22 cellular contexts compared by ENCODE assay signal in the genomic region with DNA sequence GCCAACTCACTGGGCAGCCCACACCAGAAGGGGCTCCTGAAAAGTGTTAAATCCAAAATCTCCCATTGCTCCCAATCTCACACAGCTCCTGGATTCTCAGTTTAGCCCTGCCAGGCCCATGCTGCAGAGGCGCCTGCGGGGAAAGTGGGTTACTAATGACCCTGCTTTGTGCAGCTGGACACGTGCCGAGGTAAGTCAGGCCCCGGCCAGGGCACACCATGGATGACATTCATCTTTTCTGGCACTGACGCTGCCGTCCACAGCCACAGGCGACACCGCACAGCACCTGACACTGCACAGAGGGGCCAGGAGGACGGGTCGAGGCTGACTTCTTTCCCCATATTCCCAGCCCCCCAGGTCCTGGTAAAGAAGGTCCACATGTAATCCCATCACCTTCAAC.
"Had no signal": no experiment of that assay in that cellular context is flagged by ENCODE, and none has a peak within 500 bp of the region (broad histone marks: within the 10 kb centered on the region; RNA-seq: fewer than 3 reads in every experiment).

No MANE protein-coding gene starts in this region.

- H3K4me1 ChIP-seq: colonic mucosa, esophagus squamous epithelium, gastroesophageal sphincter, pancreas, prostate gland had no signal

- H3K27me3 ChIP-seq: colonic mucosa, esophagus squamous epithelium, gastroesophageal sphincter, pancreas, spleen had no signal

- H3K36me3 ChIP-seq: colonic mucosa, prostate gland had no signal

- FAIRE-seq: keratinocyte, pancreas, urothelium cell line had no signal

- H3K4me3 ChIP-seq: colonic mucosa, esophagus squamous epithelium, gastroesophageal sphincter, mucosa of descending colon, pancreas, prostate gland, spleen had no signal

- ATAC-seq: gastroesophageal sphincter; mucosa of descending colon; naive thymus-derived CD8-positive, alpha-beta T cell; pancreas; sciatic nerve; stimulated activated memory B cell treated with anti-CD40 and anti-IgM and Interleukin-4, amounts not matched to agents 10 μg/mL and 1 μg/mL and 100 μg/mL, for 72 hours had no signal

- H3K27ac ChIP-seq: colonic mucosa, esophagus squamous epithelium, gastroesophageal sphincter, pancreas, prostate gland, spleen had no signal

- H3K9me3 ChIP-seq: colonic mucosa, esophagus squamous epithelium, gastroesophageal sphincter, mucosa of descending colon, pancreas, prostate gland, spleen had no signal

- DNase-seq: colonic mucosa; dermis blood vessel endothelial cell; esophagus squamous epithelium; foreskin fibroblast; glutamatergic neuron; immature natural killer cell; left cardiac atrium; mucosa of descending colon; nucleus accumbens; stimulated activated CD4-positive, alpha-beta T cell treated with anti-CD3 and anti-CD28 coated beads, Interleukin-15, amount 100 ng/mL, for 24 hours; stimulated activated CD4-positive, alpha-beta T cell treated with anti-CD3 and anti-CD28 coated beads, Interleukin-1b, Interleukin-23, amount 100 ng/mL, for 48 hours; stimulated activated CD4-positive, alpha-beta T cell treated with anti-CD3 and anti-CD28 coated beads, Interleukin-4, amount 100 ng/mL, for 24 hours; trophoblast cell had no signal
